In the genomic region with DNA sequence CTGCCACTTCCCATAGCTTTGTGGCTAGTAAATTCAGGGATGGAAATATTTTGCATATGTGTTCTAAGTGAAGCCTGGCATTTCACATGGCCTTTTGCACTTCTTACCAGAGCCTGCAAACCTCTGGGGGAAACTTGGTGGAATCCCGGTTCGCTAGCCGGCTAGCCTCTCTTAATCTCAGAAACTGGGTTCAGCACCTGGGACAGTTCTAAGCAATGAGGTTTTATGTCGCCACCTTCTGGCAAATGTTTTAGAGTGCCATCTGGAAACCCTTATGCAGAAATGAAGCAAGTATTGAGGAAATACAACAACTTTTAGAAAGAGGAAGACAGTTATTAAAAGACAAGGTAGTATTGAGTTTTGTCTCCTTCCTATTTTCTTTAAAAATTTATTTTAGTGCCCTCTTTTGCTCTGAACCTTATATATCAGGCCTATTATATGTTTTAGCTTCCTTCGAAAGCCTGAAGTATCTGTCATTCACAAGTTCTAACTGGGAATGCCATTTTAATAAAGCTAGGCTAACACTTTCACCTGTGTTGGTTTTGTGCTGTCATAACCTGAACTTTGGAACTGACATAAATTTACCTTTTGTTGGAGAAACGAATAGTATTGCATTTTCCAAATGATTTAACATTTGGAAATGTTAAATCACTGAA, we compare ENCODE assay signal across 8 cellular contexts. TPM values are rescaled to one million over a fixed set of nuclear protein-coding genes. Genes with fewer than 3 reads are reported as not detected.
DNase-seq lines count a peak whose midpoint lies in the region; ATAC-seq and TF ChIP-seq lines count a peak whose summit lies in the region.

No MANE protein-coding gene starts in this region.

- no peak overlapping the region for H3K4me3 Mint-ChIP-seq in activated naive CD8-positive, alpha-beta T cell treated with anti-CD3 and anti-CD28 coated beads, Interleukin-2, amount 50 U/mL, for 24 hours
- no peak overlapping the region for H3K4me3 Mint-ChIP-seq in activated naive CD8-positive, alpha-beta T cell treated with anti-CD3 and anti-CD28 coated beads for 36 hours
- no peak overlapping the region for H3K4me3 Mint-ChIP-seq in activated T-helper 17 cell treated with anti-CD3 and anti-CD28 coated beads, Interleukin-2, amount 50 U/mL, for 72 hours

- H3K27me3 Mint-ChIP-seq in activated naive CD8-positive, alpha-beta T cell treated with anti-CD3 and anti-CD28 coated beads, Interleukin-2, amount 50 U/mL, for 24 hours, result peaks cover 35% of the 10 kb centered on the region
- H3K27me3 Mint-ChIP-seq in activated naive CD8-positive, alpha-beta T cell treated with anti-CD3 and anti-CD28 coated beads for 36 hours, result peaks cover 50% of the 10 kb centered on the region
- peaks cover 30% of the 10 kb centered on the region for H3K27me3 Mint-ChIP-seq in activated T-helper 17 cell treated with anti-CD3 and anti-CD28 coated beads, Interleukin-2, amount 50 U/mL, for 72 hours

- no peak for TF ChIP-seq EP300 in Ishikawa (IDR thresholded peaks at IDR 0.05; ENCODE audit: borderline replicate concordance)

- no peak overlapping the region for H3K27ac Mint-ChIP-seq in activated naive CD8-positive, alpha-beta T cell treated with anti-CD3 and anti-CD28 coated beads, Interleukin-2, amount 50 U/mL, for 24 hours
- H3K27ac Mint-ChIP-seq in activated naive CD8-positive, alpha-beta T cell treated with anti-CD3 and anti-CD28 coated beads for 36 hours, result no peak overlapping the region
- no peak overlapping the region for H3K27ac Mint-ChIP-seq in activated T-helper 17 cell treated with anti-CD3 and anti-CD28 coated beads, Interleukin-2, amount 50 U/mL, for 72 hours

- ATAC-seq in activated naive CD8-positive, alpha-beta T cell treated with anti-CD3 and anti-CD28 coated beads, Interleukin-2, amount 50 U/mL, for 24 hours, result no peak
- ATAC-seq in GM21717 (IDR thresholded peaks at IDR 0.05; ENCODE audit: unreplicated experiment), result peak; percentile 68
- ATAC-seq in activated T-helper 17 cell treated with anti-CD3 and anti-CD28 coated beads, Interleukin-2, amount 50 U/mL, for 72 hours (replicated peaks), result no peak

- H3K36me3 Mint-ChIP-seq in activated naive CD8-positive, alpha-beta T cell treated with anti-CD3 and anti-CD28 coated beads, Interleukin-2, amount 50 U/mL, for 24 hours (ENCODE audit: low read depth), result peaks cover 3% of the 10 kb centered on the region
- H3K36me3 Mint-ChIP-seq in activated naive CD8-positive, alpha-beta T cell treated with anti-CD3 and anti-CD28 coated beads for 36 hours, result peaks cover 7% of the 10 kb centered on the region
- H3K36me3 Mint-ChIP-seq in activated T-helper 17 cell treated with anti-CD3 and anti-CD28 coated beads, Interleukin-2, amount 50 U/mL, for 72 hours (ENCODE audit: low read depth), result no peaks in the 10 kb centered on the region

- DNase-seq in activated naive CD8-positive, alpha-beta T cell treated with anti-CD3 and anti-CD28 coated beads, Interleukin-2, amount 50 U/mL, for 24 hours, result peak; percentile 23
- DNase-seq in activated naive CD8-positive, alpha-beta T cell treated with anti-CD3 and anti-CD28 coated beads for 36 hours, result no peak
- DNase-seq in ecto neural progenitor cell (ENCODE audit: low spot score), result peak; percentile 74
- DNase-seq in mucosa of gallbladder (ENCODE audit: low spot score), result peak; percentile 63

- peak; percentile 59 for TF ChIP-seq RAD21 in Ishikawa (IDR thresholded peaks at IDR 0.05; ENCODE audit: low read depth)

- H3K4me1 Mint-ChIP-seq in activated naive CD8-positive, alpha-beta T cell treated with anti-CD3 and anti-CD28 coated beads, Interleukin-2, amount 50 U/mL, for 24 hours, result no peaks in the 10 kb centered on the region
- H3K4me1 Mint-ChIP-seq in activated naive CD8-positive, alpha-beta T cell treated with anti-CD3 and anti-CD28 coated beads for 36 hours, result no peaks in the 10 kb centered on the region
- H3K4me1 Mint-ChIP-seq in activated T-helper 17 cell treated with anti-CD3 and anti-CD28 coated beads, Interleukin-2, amount 50 U/mL, for 72 hours, result no peaks in the 10 kb centered on the region

- peaks cover 15% of the 10 kb centered on the region for H3K9me3 Mint-ChIP-seq in activated naive CD8-positive, alpha-beta T cell treated with anti-CD3 and anti-CD28 coated beads, Interleukin-2, amount 50 U/mL, for 24 hours
- H3K9me3 Mint-ChIP-seq in activated naive CD8-positive, alpha-beta T cell treated with anti-CD3 and anti-CD28 coated beads for 36 hours, result peaks cover 12% of the 10 kb centered on the region
- H3K9me3 Mint-ChIP-seq in activated T-helper 17 cell treated with anti-CD3 and anti-CD28 coated beads, Interleukin-2, amount 50 U/mL, for 72 hours, result peaks cover 14% of the 10 kb centered on the region

TF ChIP-seq in Ishikawa, 13 proteins besides CTCF, POLR2A, EP300 and RAD21 (continues in another document):
- TF ChIP-seq NFIC (IDR thresholded peaks at IDR 0.05) (no peak), ZBTB7A (IDR thresholded peaks at IDR 0.05; ENCODE audit: low read depth) (no peak), REST (IDR thresholded peaks at IDR 0.05; ENCODE audit: low read depth) (peak; percentile 94), CEBPB (IDR thresholded peaks at IDR 0.05) (no peak)
- TF ChIP-seq, protein P1, sequence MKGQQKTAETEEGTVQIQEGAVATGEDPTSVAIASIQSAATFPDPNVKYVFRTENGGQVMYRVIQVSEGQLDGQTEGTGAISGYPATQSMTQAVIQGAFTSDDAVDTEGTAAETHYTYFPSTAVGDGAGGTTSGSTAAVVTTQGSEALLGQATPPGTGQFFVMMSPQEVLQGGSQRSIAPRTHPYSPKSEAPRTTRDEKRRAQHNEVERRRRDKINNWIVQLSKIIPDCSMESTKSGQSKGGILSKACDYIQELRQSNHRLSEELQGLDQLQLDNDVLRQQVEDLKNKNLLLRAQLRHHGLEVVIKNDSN (IDR thresholded peaks at IDR 0.05), result no peak

TF ChIP-seq in PFSK-1, 5 proteins besides CTCF, POLR2A, EP300 and RAD21:
- TF ChIP-seq SIN3A (IDR thresholded peaks at IDR 0.05; ENCODE audit: borderline replicate concordance, insufficient read depth, low read length) (peak; percentile 59; the same call in 1 of the 2 replicates), REST (IDR thresholded peaks at IDR 0.05; ENCODE audit: insufficient read depth in 1 of 2, low read depth in 2 of 2, low read length in 2 of 2) (peak; percentile 94 to 99), FOXP2 (optimal IDR thresholded peaks at IDR 0.05; ENCODE audit: borderline replicate concordance, extremely low read depth, extremely low read length, insufficient read depth) (no peak), POLR2AphosphoS5 (IDR thresholded peaks at IDR 0.05; ENCODE audit: low read depth, low read length) (no peak)

RNA-seq across cellular contexts. Expression of gene HTR1A, which starts 1.0 kb away (rescaled TPM):
- not detected for total RNA-seq in activated naive CD8-positive, alpha-beta T cell treated with anti-CD3 and anti-CD28 coated beads for 36 hours
- not detected for polyA plus RNA-seq in PFSK-1 (2012; ENCODE audit: insufficient read length, low read depth)
- not detected for total RNA-seq in mucosa of gallbladder
- not detected for total RNA-seq in activated T-helper 17 cell treated with anti-CD3 and anti-CD28 coated beads, Interleukin-2, amount 50 U/mL, for 72 hours
